Comparison of ENCODE assay signal across 1 cellular context in the genomic region with DNA sequence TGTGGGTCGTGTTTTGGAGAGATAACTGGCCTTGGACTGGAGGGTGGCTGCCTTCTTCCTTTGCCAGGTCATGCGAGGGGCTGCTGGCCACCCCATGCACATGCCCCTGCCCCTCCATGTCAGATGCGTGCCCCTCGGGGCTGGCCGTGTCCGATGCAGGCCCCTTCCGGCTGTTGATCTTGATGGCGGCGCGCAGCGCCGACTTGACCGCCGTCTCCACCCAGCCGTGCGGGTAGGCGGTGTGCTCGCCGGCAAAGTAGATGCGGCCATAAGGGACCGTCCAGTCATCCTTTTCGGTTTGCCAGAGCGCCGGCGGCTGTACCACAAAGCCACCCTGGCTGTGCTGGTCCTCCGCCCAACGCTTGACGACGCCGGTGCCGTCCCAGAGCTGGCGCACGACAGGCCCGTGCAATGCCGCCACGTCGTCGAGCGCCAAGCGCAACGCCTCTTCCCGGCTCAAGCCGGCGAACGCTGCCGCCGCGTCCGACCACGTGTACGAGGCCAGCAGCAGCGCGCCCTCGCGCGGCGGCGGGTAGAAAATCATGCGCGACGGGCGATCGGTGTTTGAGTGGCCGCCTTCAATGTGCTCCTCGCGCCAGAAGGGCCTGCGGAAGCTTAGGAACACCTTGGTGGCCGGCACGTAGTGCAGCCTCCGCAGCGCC.
TF ChIP-seq lines count a peak whose summit lies in the region.

No MANE protein-coding gene starts in this region.

TF ChIP-seq in WTC11, 78 proteins besides CTCF, POLR2A, EP300 and RAD21 (continued from another document):
- TF ChIP-seq ELF4 (CRISPR knock-in tag; IDR thresholded peaks at IDR 0.05; ENCODE audit: low read depth) (peak; percentile 99), NFYB (CRISPR knock-in tag; conservative IDR thresholded peaks at IDR 0.05; ENCODE audit: low read depth) (peak; percentile 64), RORB (CRISPR knock-in tag; IDR thresholded peaks at IDR 0.05) (no peak), PRRX2 (CRISPR knock-in tag; IDR thresholded peaks at IDR 0.05) (no peak; the same call in 1 of the 2 replicates)
TF ChIP-seq in WTC11: peak in this region for 56.
